20 cellular contexts compared by ENCODE assay signal in genomic region chr1:166390406-166390805, GRCh38.
"Had no signal": no experiment of that assay in that cellular context is flagged by ENCODE, and none has a peak within 500 bp of the region (broad histone marks: within the 10 kb centered on the region; RNA-seq: fewer than 3 reads in every experiment).

No MANE protein-coding gene starts in this region.

- H3K9me3 Mint-ChIP-seq: activated naive CD8-positive, alpha-beta T cell treated with anti-CD3 and anti-CD28 coated beads for 36 hours; activated T-cell treated with anti-CD3 and anti-CD28 coated beads, Interleukin-2, amount 50 U/mL, for 24 hours; neural progenitor cell; stimulated activated naive B cell treated with anti-CD40 and anti-IgM and Interleukin-4, amounts not matched to agents 10 μg/mL and 1 μg/mL and 100 μg/mL, for 72 hours; T-cell; T-helper 2 cell treated with Interferon-gamma antibody and Interleukin-4, amounts not matched to agents 5 μg/mL and 100 μg/mL, for 36 hours; type B pancreatic cell had no signal

- ATAC-seq: left lobe of liver; naive thymus-derived CD4-positive, alpha-beta T cell; stimulated activated naive B cell treated with anti-CD40 and anti-IgM and Interleukin-4, amounts not matched to agents 10 μg/mL and 1 μg/mL and 100 μg/mL, for 72 hours; T-cell had no signal

- H3K36me3 Mint-ChIP-seq: activated naive CD8-positive, alpha-beta T cell treated with anti-CD3 and anti-CD28 coated beads for 36 hours; naive thymus-derived CD4-positive, alpha-beta T cell; neural progenitor cell; stimulated activated naive B cell treated with anti-CD40 and anti-IgM and Interleukin-4, amounts not matched to agents 10 μg/mL and 1 μg/mL and 100 μg/mL, for 72 hours; T-cell; type B pancreatic cell had no signal

- H3K4me1 Mint-ChIP-seq: activated naive CD8-positive, alpha-beta T cell treated with anti-CD3 and anti-CD28 coated beads for 36 hours; neural progenitor cell; stimulated activated naive B cell treated with anti-CD40 and anti-IgM and Interleukin-4, amounts not matched to agents 10 μg/mL and 1 μg/mL and 100 μg/mL, for 72 hours; T-cell had no signal

- H3K27ac Mint-ChIP-seq: activated naive CD8-positive, alpha-beta T cell treated with anti-CD3 and anti-CD28 coated beads for 36 hours; activated T-cell treated with anti-CD3 and anti-CD28 coated beads, Interleukin-2, amount 50 U/mL, for 24 hours; naive thymus-derived CD4-positive, alpha-beta T cell; neural progenitor cell; progenitor cell of endocrine pancreas; stimulated activated naive B cell treated with anti-CD40 and anti-IgM and Interleukin-4, amounts not matched to agents 10 μg/mL and 1 μg/mL and 100 μg/mL, for 72 hours; T-cell; T-helper 2 cell treated with Interferon-gamma antibody and Interleukin-4, amounts not matched to agents 5 μg/mL and 100 μg/mL, for 36 hours; type B pancreatic cell had no signal

- H3K4me3 Mint-ChIP-seq: activated naive CD8-positive, alpha-beta T cell treated with anti-CD3 and anti-CD28 coated beads for 36 hours; activated T-cell treated with anti-CD3 and anti-CD28 coated beads, Interleukin-2, amount 50 U/mL, for 24 hours; naive thymus-derived CD4-positive, alpha-beta T cell; neural progenitor cell; stimulated activated naive B cell treated with anti-CD40 and anti-IgM and Interleukin-4, amounts not matched to agents 10 μg/mL and 1 μg/mL and 100 μg/mL, for 72 hours; T-cell; T-helper 2 cell treated with Interferon-gamma antibody and Interleukin-4, amounts not matched to agents 5 μg/mL and 100 μg/mL, for 36 hours; type B pancreatic cell had no signal

- DNase-seq: activated CD4-positive, alpha-beta T cell treated with anti-CD3 and anti-CD28 coated beads for 1 hour; activated CD8-positive, alpha-beta memory T cell treated with anti-CD3 and anti-CD28 coated beads for 24 hours; activated CD8-positive, alpha-beta memory T cell treated with anti-CD3 and anti-CD28 coated beads, Interleukin-2, amount 50 U/mL, for 4 hours; activated naive CD4-positive, alpha-beta T cell treated with Interleukin-2 at 50 U/mL for 16 hours; activated naive CD8-positive, alpha-beta T cell treated with anti-CD3 and anti-CD28 coated beads for 36 hours; activated T-cell treated with anti-CD3 and anti-CD28 coated beads, Interleukin-2, amount 50 U/mL, for 24 hours; foreskin fibroblast; kidney; naive thymus-derived CD4-positive, alpha-beta T cell; retina; sigmoid colon; stimulated activated CD4-positive, alpha-beta T cell treated with anti-CD3 and anti-CD28 coated beads, Interleukin-2, amount 100 ng/mL, for 48 hours; stimulated activated CD8-positive, alpha-beta memory T cell treated with anti-CD3 and anti-CD28 coated beads, Interleukin-4, amount 100 ng/mL, for 48 hours; stimulated activated naive B cell treated with anti-CD40 and anti-IgM and Interleukin-4, amounts not matched to agents 10 μg/mL and 1 μg/mL and 100 μg/mL, for 72 hours; T-cell had no signal
